In the genomic region with DNA sequence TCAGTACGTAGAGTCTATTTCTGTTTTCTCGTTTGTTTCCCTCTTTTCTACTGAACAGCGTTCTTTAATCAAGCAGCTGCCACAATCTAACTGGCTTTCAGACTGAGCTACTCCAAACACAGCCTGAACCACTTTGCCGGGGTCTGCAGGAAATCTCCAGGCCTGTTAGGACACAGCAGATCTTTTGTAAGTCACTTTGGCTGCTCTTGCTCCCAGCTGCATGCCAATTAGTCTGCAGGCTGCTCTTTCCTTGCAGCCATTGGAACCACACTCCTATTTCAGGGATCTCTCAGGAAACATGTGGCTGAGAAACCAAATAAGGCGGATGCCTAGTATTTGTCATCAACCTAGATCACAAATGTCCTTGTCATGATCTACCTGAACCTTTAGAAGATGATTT, we compare ENCODE assay signal across 11 cellular contexts.
DNase-seq lines count a peak whose midpoint lies in the region; ATAC-seq, FAIRE-seq and TF ChIP-seq lines count a peak whose summit lies in the region.
"Had no signal": no experiment of that assay in that cellular context is flagged by ENCODE, and none has a peak within 500 bp of the region (broad histone marks: within the 10 kb centered on the region; RNA-seq: fewer than 3 reads in every experiment).

No MANE protein-coding gene starts in this region.

- no peak for TF ChIP-seq RAD21 in neural cell (conservative IDR thresholded peaks at IDR 0.05)

- 0 out of 2 replicates have a peak, but pooled peaks cover 8% of the 10 kb centered on the region for H3K4me1 ChIP-seq in GM23248 (ENCODE audit: insufficient read depth)
- H3K4me1 ChIP-seq: Caco-2 had no signal

- H3K9me3 ChIP-seq in GM23248 (ENCODE audit: low read depth) (no peaks in the 10 kb centered on the region), neural cell (ENCODE audit: low read length) (no peaks in the 10 kb centered on the region), T-helper 17 cell (ENCODE audit: control insufficient read depth, low read length, poor library complexity, severe bottlenecking) (no peaks in the 10 kb centered on the region)
- H3K9me3 ChIP-seq: Caco-2, spleen, transverse colon had no signal

- no peaks in the 10 kb centered on the region for H3K9me2 ChIP-seq in GM23248 (ENCODE audit: insufficient read depth)
- no peaks in the 10 kb centered on the region for H3K9me2 ChIP-seq in neural cell (ENCODE audit: insufficient read depth, low read length)

- H2AFZ ChIP-seq in GM23248 (peak overlapping the region; percentile 24; the same call in 1 of the 2 replicates), neural cell (ENCODE audit: low read depth, low read length) (no peak overlapping the region)

- no peak for FAIRE-seq in D721Med (lab: Jason Lieb, UNC)

- in situ Hi-C loops in GM23248 (cut with MboI), result no loop called here

- H3K27me3 ChIP-seq in GM23248 (replicated peaks; ENCODE audit: insufficient read depth), result no peaks in the 10 kb centered on the region
- H3K27me3 ChIP-seq in neural cell (ENCODE audit: insufficient read depth, low read depth, low read length), result no peaks in the 10 kb centered on the region
- H3K27me3 ChIP-seq: spleen, transverse colon had no signal

- TF ChIP-seq EP300 in neural cell (conservative IDR thresholded peaks at IDR 0.05; ENCODE audit: poor library complexity, severe bottlenecking), result no peak

- ATAC-seq in HG03159 (IDR thresholded peaks at IDR 0.05; ENCODE audit: unreplicated experiment), result no peak
- ATAC-seq in T-helper 17 cell, result no peak
- ATAC-seq in HG02840 (IDR thresholded peaks at IDR 0.05; ENCODE audit: low FRiP score, unreplicated experiment), result no peak

- peaks cover 13% of the 10 kb centered on the region for H3K27me3 Mint-ChIP-seq in T-helper 17 cell

- DNase-seq in GM23248, result peak; percentile 12
- DNase-seq in NCI-H69 (lab: John Stamatoyannopoulos, UW), result peak; percentile 70
- peak; percentile 74 for DNase-seq in fibroblast of gingiva (ENCODE audit: low read depth)
- no peak for DNase-seq in D721Med (ENCODE audit: insufficient read length, low spot score)
- no peak for DNase-seq in T-helper 17 cell
- DNase-seq: Caco-2, spleen, transverse colon had no signal

- no peaks in the 10 kb centered on the region for H3K4me1 Mint-ChIP-seq in T-helper 17 cell

- H3K27ac Mint-ChIP-seq in T-helper 17 cell, result no peak overlapping the region

- H3F3A ChIP-seq in GM23248 (ENCODE audit: insufficient read depth) (no peaks in the 10 kb centered on the region), neural cell (ENCODE audit: insufficient read depth, low read length, poor library complexity, severe bottlenecking) (no peaks in the 10 kb centered on the region)

- H4K20me1 ChIP-seq in GM23248 (ENCODE audit: insufficient read depth) (no peaks in the 10 kb centered on the region), neural cell (ENCODE audit: insufficient read depth) (no peaks in the 10 kb centered on the region)

- H3K9ac ChIP-seq in GM23248, result no peak overlapping the region
- no peak overlapping the region for H3K9ac ChIP-seq in neural cell (ENCODE audit: low read length)

- H3K36me3 Mint-ChIP-seq in T-helper 17 cell (ENCODE audit: low read depth), result no peaks in the 10 kb centered on the region

- H3K4me2 ChIP-seq in GM23248 (ENCODE audit: unreplicated experiment) (no peak overlapping the region), neural cell (ENCODE audit: low read length) (no peak overlapping the region)

- H3K36me3 ChIP-seq in GM23248 (ENCODE audit: low read depth) (no peaks in the 10 kb centered on the region), neural cell (ENCODE audit: insufficient read depth, low read length) (no peaks in the 10 kb centered on the region)
- H3K36me3 ChIP-seq: transverse colon had no signal

- no peaks in the 10 kb centered on the region for H3K79me2 ChIP-seq in GM23248 (ENCODE audit: insufficient read depth)
- H3K79me2 ChIP-seq in neural cell (replicated peaks; ENCODE audit: insufficient read depth, low read length), result no peaks in the 10 kb centered on the region

- H3K4me3 Mint-ChIP-seq in T-helper 17 cell, result no peak overlapping the region

- TF ChIP-seq CTCF in neural cell (IDR thresholded peaks at IDR 0.05; ENCODE audit: poor library complexity, severe bottlenecking) (no peak), D721Med (IDR thresholded peaks at IDR 0.05; ENCODE audit: insufficient read depth, missing control alignments) (no peak)

- H3K27ac ChIP-seq in GM23248 (no peak overlapping the region), neural cell (ENCODE audit: low read length) (no peak overlapping the region)
- H3K27ac ChIP-seq: spleen had no signal

- WGBS in GM23248 (ENCODE audit: low coverage in 1 of 2, low lambda C conversion rate in 2 of 2, missing lambda C conversion rate in 2 of 2), 2 experiments, result 34 to 35% methylated on average over 5 of the region's 5 CpGs

- H3K4me3 ChIP-seq in GM23248 (no peak overlapping the region), neural cell (ENCODE audit: low read length) (no peak overlapping the region)
- H3K4me3 ChIP-seq: spleen, transverse colon had no signal

TF ChIP-seq in neural cell, 6 proteins besides CTCF, POLR2A, EP300 and RAD21:
- TF ChIP-seq SMC3 (conservative IDR thresholded peaks at IDR 0.05; ENCODE audit: poor library complexity) (no peak), POLR2AphosphoS5 (IDR thresholded peaks at IDR 0.05) (peak; percentile 23), REST (IDR thresholded peaks at IDR 0.05; ENCODE audit: borderline replicate concordance) (peak; percentile 57)
TF ChIP-seq in neural cell: peak in this region for 2.

Comparison
In these comparisons a context has a peak if more than half of its experiments do, and no peak if none do; other contexts are left out.
1. DNase-seq: peak in GM23248 (single experiment), NCI-H69 (single experiment) and fibroblast of gingiva (single experiment); none in D721Med (single experiment) and T-helper 17 cell (0 of 3).